In the genomic region with DNA sequence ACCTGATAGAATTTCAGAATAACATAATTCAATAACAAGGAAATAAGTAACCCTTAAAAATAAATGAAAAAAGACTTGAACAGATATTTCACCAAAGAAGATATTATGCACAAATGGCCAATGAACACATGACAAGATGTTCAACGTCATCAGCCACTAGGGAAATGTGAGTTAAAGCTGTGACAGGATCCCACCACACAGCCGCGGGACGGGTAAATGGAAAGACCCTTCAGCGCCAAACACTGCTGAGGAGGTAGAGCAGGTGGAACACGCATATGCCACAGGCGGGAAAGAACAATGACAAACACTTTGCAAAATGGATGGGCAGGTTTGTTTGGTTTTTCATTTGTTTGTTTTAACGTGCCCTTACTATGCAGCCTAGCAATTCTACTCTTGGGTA, we compare ENCODE assay signal across 21 cellular contexts.
DNase-seq lines count a peak whose midpoint lies in the region; ATAC-seq, FAIRE-seq and TF ChIP-seq lines count a peak whose summit lies in the region.
"Had no signal": no experiment of that assay in that cellular context is flagged by ENCODE, and none has a peak within 500 bp of the region (broad histone marks: within the 10 kb centered on the region; RNA-seq: fewer than 3 reads in every experiment).

No MANE protein-coding gene starts in this region.

- FAIRE-seq in K562 (lab: Jason Lieb, UNC): no peak
- FAIRE-seq: H1, HTR-8/SVneo had no signal

- H3K9me1 ChIP-seq in K562 (ENCODE audit: control insufficient read depth, insufficient read depth, low read length): no peaks in the 10 kb centered on the region

- no peak overlapping the region for H3K27ac ChIP-seq in right atrium auricular region
- H3K27ac ChIP-seq in K562 (ENCODE audit: extremely low read depth, low read depth, low read length): no peak overlapping the region
- H3K27ac ChIP-seq in gastroesophageal sphincter: no peak overlapping the region

- DNase-seq in right atrium auricular region (ENCODE audit: low spot score) (peak; percentile 21), Right ventricle myocardium inferior (ENCODE audit: missing footprints) (no peak), NCI-H1092 (lab: John Stamatoyannopoulos, UW) (peak; percentile 31), NCI-H345 (lab: John Stamatoyannopoulos, UW) (peak; percentile 76), K562 (ENCODE audit: extremely low read depth in 1 of 4, low spot score in 3 of 4) (no peak), HuH-7.5 (ENCODE audit: low spot score) (no peak)
- DNase-seq: CD4-positive, alpha-beta memory T cell; DMS79 treated with DMSO at 0.1 percent for 48 hours; Karpas-422; MV-4-11; NCI-H146; NCI-H510A; NCI-H82; OCI-M1; Right ventricle myocardium superior; T-helper 2 cell had no signal

- WGBS in K562 (ENCODE audit: insufficient coverage, low coverage, missing lambda C conversion rate): 4% methylated on average over 8 of the region's 8 CpGs
- 50 to 75% methylated on average over 8 of the region's 8 CpGs for WGBS in gastroesophageal sphincter (ENCODE audit: low coverage in 1 of 2), 2 donors

- TF ChIP-seq EP300 in K562 (IDR thresholded peaks at IDR 0.05; ENCODE audit: low read length) (no peak), gastroesophageal sphincter (IDR thresholded peaks at IDR 0.05) (no peak)

- CTCF ChIA-PET in K562 (lab: Yijun Ruan, JAX; ENCODE audit: low intra/inter-chr PET ratio): no interaction called here

- H3K36me3 ChIP-seq in right atrium auricular region: no peaks in the 10 kb centered on the region
- H3K36me3 ChIP-seq in K562 (ENCODE audit: control insufficient read depth, insufficient read depth, low read length): no peaks in the 10 kb centered on the region
- no peaks in the 10 kb centered on the region for H3K36me3 ChIP-seq in gastroesophageal sphincter

- H3K9ac ChIP-seq in K562 (ENCODE audit: insufficient read depth in 1 of 2, low read depth in 2 of 2, low read length in 2 of 2): no peak overlapping the region

- H3K4me1 ChIP-seq in right atrium auricular region (no peaks in the 10 kb centered on the region), K562 (replicated peaks in 1 of 2; ENCODE audit: control insufficient read depth in 2 of 2, insufficient read depth in 2 of 2, low read length in 2 of 2) (no peaks in the 10 kb centered on the region), gastroesophageal sphincter (no peaks in the 10 kb centered on the region)

- H3K4me3 ChIP-seq in right atrium auricular region (no peak overlapping the region), K562 (no peak overlapping the region), gastroesophageal sphincter (no peak overlapping the region)

- H3K27me3 ChIP-seq in right atrium auricular region (no peaks in the 10 kb centered on the region), K562 (ENCODE audit: control insufficient read depth in 2 of 2, insufficient read depth in 2 of 2, low read length in 2 of 2) (peaks cover 10 to 25% of the 10 kb centered on the region in 2 experiments; a peak in 4 of 5 replicates), gastroesophageal sphincter (no peaks in the 10 kb centered on the region)

- H2AFZ ChIP-seq in K562 (ENCODE audit: low read depth, low read length): no peak overlapping the region

- TF ChIP-seq POLR2A in K562 (conservative IDR thresholded peaks at IDR 0.05) (no peak), gastroesophageal sphincter (IDR thresholded peaks at IDR 0.05) (no peak)

- TF ChIP-seq CTCF in right atrium auricular region (IDR thresholded peaks at IDR 0.05) (no peak), K562 (IDR thresholded peaks at IDR 0.05 in 2 of 3, conservative IDR thresholded peaks at IDR 0.05 in 1 of 3; ENCODE audit: insufficient read depth in 2 of 3, low read depth in 1 of 3, low read length in 3 of 3) (no peak), gastroesophageal sphincter (IDR thresholded peaks at IDR 0.05) (no peak)

- TF ChIP-seq RAD21 in K562 (CRISPR knock-in tag; conservative IDR thresholded peaks at IDR 0.05 in 1 of 2, IDR thresholded peaks at IDR 0.05 in 1 of 2): no peak

- no peaks in the 10 kb centered on the region for H3K79me2 ChIP-seq in K562 (ENCODE audit: control insufficient read depth, insufficient read depth, low read length)

- BruUV-seq in K562 (replicated peaks; lab: Mats Ljungman, UMichigan): no TSS peak

- in situ Hi-C loops in K562 (cut with MboI): no loop called here

- ATAC-seq in Right ventricle myocardium inferior (no peak), K562 (peak; percentile 60), gastroesophageal sphincter (no peak), GM18519 (IDR thresholded peaks at IDR 0.05; ENCODE audit: low FRiP score, unreplicated experiment) (no peak)
- ATAC-seq: HCT116 had no signal

- H3K9me3 ChIP-seq in right atrium auricular region (no peaks in the 10 kb centered on the region), K562 (replicated peaks; ENCODE audit: control insufficient read depth, insufficient read depth, low read depth, low read length) (no peaks in the 10 kb centered on the region), gastroesophageal sphincter (peaks cover 0 to 3% (median 0%) of the 10 kb centered on the region in 3 donors)

- H4K20me1 ChIP-seq in K562 (replicated peaks; ENCODE audit: control insufficient read depth, insufficient read depth, low read length): no peaks in the 10 kb centered on the region

- POLR2A ChIA-PET in K562 (lab: Yijun Ruan, JAX): no interaction called here

- H3K4me2 ChIP-seq in K562 (ENCODE audit: insufficient read depth, low read length): no peak overlapping the region

- intact Hi-C loops in Right ventricle myocardium inferior (cut with DNase I) (no loop called here), K562 (cut with micrococcal nuclease) (no loop called here)

TF ChIP-seq in K562, 482 proteins besides CTCF, POLR2A, EP300 and RAD21:
- peak; percentile 89 for TF ChIP-seq RFX5 (IDR thresholded peaks at IDR 0.05; ENCODE audit: low read depth, low read length)
- TF ChIP-seq POLR2AphosphoS5 (IDR thresholded peaks at IDR 0.05; ENCODE audit: control insufficient read depth, insufficient read depth, low read depth, low read length): no peak
- 0 out of 2 replicates have a peak, but pooled peaks have one; percentile 19 for TF ChIP-seq CREM (IDR thresholded peaks at IDR 0.05; ENCODE audit: low read depth)
TF ChIP-seq in K562: peak in this region for 2.

Comparison
In these comparisons a context has a peak if more than half of its experiments do, and no peak if none do; other contexts are left out.
1. DNase-seq: peak in right atrium auricular region (single experiment), NCI-H1092 (single experiment) and NCI-H345 (single experiment); none in Right ventricle myocardium inferior (single experiment), K562 (0 of 4) and HuH-7.5 (single experiment).